1 cellular context compared by ENCODE assay signal in genomic region chr15:75202251-75203016, GRCh38.
TF ChIP-seq lines count a peak whose summit lies in the region.

No MANE protein-coding gene starts in this region.

TF ChIP-seq in K562, 482 proteins besides CTCF, POLR2A, EP300 and RAD21 (continued from another document and continues in another):
- TF ChIP-seq, protein P1, sequence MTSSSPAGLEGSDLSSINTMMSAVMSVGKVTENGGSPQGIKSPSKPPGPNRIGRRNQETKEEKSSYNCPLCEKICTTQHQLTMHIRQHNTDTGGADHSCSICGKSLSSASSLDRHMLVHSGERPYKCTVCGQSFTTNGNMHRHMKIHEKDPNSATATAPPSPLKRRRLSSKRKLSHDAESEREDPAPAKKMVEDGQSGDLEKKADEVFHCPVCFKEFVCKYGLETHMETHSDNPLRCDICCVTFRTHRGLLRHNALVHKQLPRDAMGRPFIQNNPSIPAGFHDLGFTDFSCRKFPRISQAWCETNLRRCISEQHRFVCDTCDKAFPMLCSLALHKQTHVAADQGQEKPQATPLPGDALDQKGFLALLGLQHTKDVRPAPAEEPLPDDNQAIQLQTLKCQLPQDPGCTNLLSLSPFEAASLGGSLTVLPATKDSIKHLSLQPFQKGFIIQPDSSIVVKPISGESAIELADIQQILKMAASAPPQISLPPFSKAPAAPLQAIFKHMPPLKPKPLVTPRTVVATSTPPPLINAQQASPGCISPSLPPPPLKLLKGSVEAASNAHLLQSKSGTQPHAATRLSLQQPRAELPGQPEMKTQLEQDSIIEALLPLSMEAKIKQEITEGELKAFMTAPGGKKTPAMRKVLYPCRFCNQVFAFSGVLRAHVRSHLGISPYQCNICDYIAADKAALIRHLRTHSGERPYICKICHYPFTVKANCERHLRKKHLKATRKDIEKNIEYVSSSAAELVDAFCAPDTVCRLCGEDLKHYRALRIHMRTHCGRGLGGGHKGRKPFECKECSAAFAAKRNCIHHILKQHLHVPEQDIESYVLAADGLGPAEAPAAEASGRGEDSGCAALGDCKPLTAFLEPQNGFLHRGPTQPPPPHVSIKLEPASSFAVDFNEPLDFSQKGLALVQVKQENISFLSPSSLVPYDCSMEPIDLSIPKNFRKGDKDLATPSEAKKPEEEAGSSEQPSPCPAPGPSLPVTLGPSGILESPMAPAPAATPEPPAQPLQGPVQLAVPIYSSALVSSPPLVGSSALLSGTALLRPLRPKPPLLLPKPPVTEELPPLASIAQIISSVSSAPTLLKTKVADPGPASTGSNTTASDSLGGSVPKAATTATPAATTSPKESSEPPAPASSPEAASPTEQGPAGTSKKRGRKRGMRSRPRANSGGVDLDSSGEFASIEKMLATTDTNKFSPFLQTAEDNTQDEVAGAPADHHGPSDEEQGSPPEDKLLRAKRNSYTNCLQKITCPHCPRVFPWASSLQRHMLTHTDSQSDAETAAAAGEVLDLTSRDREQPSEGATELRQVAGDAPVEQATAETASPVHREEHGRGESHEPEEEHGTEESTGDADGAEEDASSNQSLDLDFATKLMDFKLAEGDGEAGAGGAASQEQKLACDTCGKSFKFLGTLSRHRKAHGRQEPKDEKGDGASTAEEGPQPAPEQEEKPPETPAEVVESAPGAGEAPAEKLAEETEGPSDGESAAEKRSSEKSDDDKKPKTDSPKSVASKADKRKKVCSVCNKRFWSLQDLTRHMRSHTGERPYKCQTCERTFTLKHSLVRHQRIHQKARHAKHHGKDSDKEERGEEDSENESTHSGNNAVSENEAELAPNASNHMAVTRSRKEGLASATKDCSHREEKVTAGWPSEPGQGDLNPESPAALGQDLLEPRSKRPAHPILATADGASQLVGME (CRISPR knock-in tag; IDR thresholded peaks at IDR 0.05) = no peak
- peak; percentile 99 for TF ChIP-seq BHLHE40 (IDR thresholded peaks at IDR 0.05; ENCODE audit: low read length)
- no peak for TF ChIP-seq CHCHD3 (CRISPR knock-in tag; IDR thresholded peaks at IDR 0.05)
- TF ChIP-seq MBD1 (CRISPR knock-in tag; IDR thresholded peaks at IDR 0.05) = no peak
- TF ChIP-seq NCOA6 (IDR thresholded peaks at IDR 0.05) = no peak
- no peak for TF ChIP-seq HDAC8 (tag; IDR thresholded peaks at IDR 0.05)
- peak; percentile 49; the same call in 1 of the 2 replicates for TF ChIP-seq ELF2 (CRISPR knock-in tag; IDR thresholded peaks at IDR 0.05)
- no peak for TF ChIP-seq POU5F1 (IDR thresholded peaks at IDR 0.05; ENCODE audit: borderline replicate concordance, low read depth, low read length, partially characterized antibody)
- no peak for TF ChIP-seq ZNF23 (CRISPR knock-in tag; IDR thresholded peaks at IDR 0.05)
- no peak for TF ChIP-seq NFRKB (IDR thresholded peaks at IDR 0.05; ENCODE audit: low read depth)
- no peak for TF ChIP-seq ZSCAN29 (IDR thresholded peaks at IDR 0.05)
- TF ChIP-seq, protein P2, sequence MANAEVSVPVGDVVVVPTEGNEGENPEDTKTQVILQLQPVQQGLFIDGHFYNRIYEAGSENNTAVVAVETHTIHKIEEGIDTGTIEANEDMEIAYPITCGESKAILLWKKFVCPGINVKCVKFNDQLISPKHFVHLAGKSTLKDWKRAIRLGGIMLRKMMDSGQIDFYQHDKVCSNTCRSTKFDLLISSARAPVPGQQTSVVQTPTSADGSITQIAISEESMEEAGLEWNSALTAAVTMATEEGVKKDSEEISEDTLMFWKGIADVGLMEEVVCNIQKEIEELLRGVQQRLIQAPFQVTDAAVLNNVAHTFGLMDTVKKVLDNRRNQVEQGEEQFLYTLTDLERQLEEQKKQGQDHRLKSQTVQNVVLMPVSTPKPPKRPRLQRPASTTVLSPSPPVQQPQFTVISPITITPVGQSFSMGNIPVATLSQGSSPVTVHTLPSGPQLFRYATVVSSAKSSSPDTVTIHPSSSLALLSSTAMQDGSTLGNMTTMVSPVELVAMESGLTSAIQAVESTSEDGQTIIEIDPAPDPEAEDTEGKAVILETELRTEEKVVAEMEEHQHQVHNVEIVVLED (CRISPR knock-in tag; IDR thresholded peaks at IDR 0.05) = peak; percentile 67
- TF ChIP-seq HOXB6 (CRISPR knock-in tag; IDR thresholded peaks at IDR 0.05; ENCODE audit: borderline replicate concordance) = no peak
- peak; percentile 83 for TF ChIP-seq MYC (IDR thresholded peaks at IDR 0.05; ENCODE audit: low read depth, low read length)
- TF ChIP-seq MYC (CRISPR knock-in tag; IDR thresholded peaks at IDR 0.05; ENCODE audit: borderline replicate concordance, low read depth) = no peak
- peak; percentile 85; the same call in 1 of the 2 replicates for TF ChIP-seq CBFB (CRISPR knock-in tag; IDR thresholded peaks at IDR 0.05)
- TF ChIP-seq E2F3 (CRISPR knock-in tag; IDR thresholded peaks at IDR 0.05) = no peak
- no peak for TF ChIP-seq ZNF76 (CRISPR knock-in tag; IDR thresholded peaks at IDR 0.05; ENCODE audit: borderline replicate concordance)
- peak; percentile 66 for TF ChIP-seq CHD1 (IDR thresholded peaks at IDR 0.05; ENCODE audit: low read length)
- TF ChIP-seq EZH2 (IDR thresholded peaks at IDR 0.05; ENCODE audit: borderline replicate concordance, low read depth, low read length) = no peak
- TF ChIP-seq, protein P3, sequence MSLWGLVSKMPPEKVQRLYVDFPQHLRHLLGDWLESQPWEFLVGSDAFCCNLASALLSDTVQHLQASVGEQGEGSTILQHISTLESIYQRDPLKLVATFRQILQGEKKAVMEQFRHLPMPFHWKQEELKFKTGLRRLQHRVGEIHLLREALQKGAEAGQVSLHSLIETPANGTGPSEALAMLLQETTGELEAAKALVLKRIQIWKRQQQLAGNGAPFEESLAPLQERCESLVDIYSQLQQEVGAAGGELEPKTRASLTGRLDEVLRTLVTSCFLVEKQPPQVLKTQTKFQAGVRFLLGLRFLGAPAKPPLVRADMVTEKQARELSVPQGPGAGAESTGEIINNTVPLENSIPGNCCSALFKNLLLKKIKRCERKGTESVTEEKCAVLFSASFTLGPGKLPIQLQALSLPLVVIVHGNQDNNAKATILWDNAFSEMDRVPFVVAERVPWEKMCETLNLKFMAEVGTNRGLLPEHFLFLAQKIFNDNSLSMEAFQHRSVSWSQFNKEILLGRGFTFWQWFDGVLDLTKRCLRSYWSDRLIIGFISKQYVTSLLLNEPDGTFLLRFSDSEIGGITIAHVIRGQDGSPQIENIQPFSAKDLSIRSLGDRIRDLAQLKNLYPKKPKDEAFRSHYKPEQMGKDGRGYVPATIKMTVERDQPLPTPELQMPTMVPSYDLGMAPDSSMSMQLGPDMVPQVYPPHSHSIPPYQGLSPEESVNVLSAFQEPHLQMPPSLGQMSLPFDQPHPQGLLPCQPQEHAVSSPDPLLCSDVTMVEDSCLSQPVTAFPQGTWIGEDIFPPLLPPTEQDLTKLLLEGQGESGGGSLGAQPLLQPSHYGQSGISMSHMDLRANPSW (CRISPR knock-in tag; IDR thresholded peaks at IDR 0.05) = peak; percentile 33; the same call in 1 of the 2 replicates
- TF ChIP-seq KLF16 (IDR thresholded peaks at IDR 0.05) = no peak
- peak; percentile 38; the same call in 1 of the 2 replicates for TF ChIP-seq RB1 (IDR thresholded peaks at IDR 0.05; ENCODE audit: low read depth)
- TF ChIP-seq ZNF395 (CRISPR knock-in tag; IDR thresholded peaks at IDR 0.05) = no peak
- no peak for TF ChIP-seq NR2C2 (CRISPR knock-in tag; IDR thresholded peaks at IDR 0.05)
- TF ChIP-seq NR2C2 (tag; IDR thresholded peaks at IDR 0.05) = no peak
- TF ChIP-seq FOXK2 (conservative IDR thresholded peaks at IDR 0.05 in 1 of 2, IDR thresholded peaks at IDR 0.05 in 1 of 2; ENCODE audit: low read depth in 2 of 2) = peak in 1 of 2 experiments; percentile 67; a peak in 1 of 4 replicates
- no peak for TF ChIP-seq ZNF316 (IDR thresholded peaks at IDR 0.05)
- TF ChIP-seq ZNF707 (CRISPR knock-in tag; conservative IDR thresholded peaks at IDR 0.05) = no peak
- TF ChIP-seq, protein P4, sequence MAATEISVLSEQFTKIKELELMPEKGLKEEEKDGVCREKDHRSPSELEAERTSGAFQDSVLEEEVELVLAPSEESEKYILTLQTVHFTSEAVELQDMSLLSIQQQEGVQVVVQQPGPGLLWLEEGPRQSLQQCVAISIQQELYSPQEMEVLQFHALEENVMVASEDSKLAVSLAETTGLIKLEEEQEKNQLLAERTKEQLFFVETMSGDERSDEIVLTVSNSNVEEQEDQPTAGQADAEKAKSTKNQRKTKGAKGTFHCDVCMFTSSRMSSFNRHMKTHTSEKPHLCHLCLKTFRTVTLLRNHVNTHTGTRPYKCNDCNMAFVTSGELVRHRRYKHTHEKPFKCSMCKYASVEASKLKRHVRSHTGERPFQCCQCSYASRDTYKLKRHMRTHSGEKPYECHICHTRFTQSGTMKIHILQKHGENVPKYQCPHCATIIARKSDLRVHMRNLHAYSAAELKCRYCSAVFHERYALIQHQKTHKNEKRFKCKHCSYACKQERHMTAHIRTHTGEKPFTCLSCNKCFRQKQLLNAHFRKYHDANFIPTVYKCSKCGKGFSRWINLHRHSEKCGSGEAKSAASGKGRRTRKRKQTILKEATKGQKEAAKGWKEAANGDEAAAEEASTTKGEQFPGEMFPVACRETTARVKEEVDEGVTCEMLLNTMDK (IDR thresholded peaks at IDR 0.05; ENCODE audit: borderline replicate concordance, insufficient read depth, low read depth, low read length, poor library complexity, severe bottlenecking) = no peak
- TF ChIP-seq, protein P5, sequence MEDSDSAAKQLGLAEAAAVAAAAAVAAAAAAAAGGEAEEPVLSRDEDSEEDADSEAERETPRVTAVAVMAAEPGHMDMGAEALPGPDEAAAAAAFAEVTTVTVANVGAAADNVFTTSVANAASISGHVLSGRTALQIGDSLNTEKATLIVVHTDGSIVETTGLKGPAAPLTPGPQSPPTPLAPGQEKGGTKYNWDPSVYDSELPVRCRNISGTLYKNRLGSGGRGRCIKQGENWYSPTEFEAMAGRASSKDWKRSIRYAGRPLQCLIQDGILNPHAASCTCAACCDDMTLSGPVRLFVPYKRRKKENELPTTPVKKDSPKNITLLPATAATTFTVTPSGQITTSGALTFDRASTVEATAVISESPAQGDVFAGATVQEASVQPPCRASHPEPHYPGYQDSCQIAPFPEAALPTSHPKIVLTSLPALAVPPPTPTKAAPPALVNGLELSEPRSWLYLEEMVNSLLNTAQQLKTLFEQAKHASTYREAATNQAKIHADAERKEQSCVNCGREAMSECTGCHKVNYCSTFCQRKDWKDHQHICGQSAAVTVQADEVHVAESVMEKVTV (CRISPR knock-in tag; IDR thresholded peaks at IDR 0.05) = no peak
- 0 out of 2 replicates have a peak, but pooled peaks have one; percentile 29 for TF ChIP-seq ZNF589 (CRISPR knock-in tag; IDR thresholded peaks at IDR 0.05; ENCODE audit: low read depth)
- TF ChIP-seq MTA3 (IDR thresholded peaks at IDR 0.05; ENCODE audit: borderline replicate concordance) = no peak
- TF ChIP-seq, protein P6, sequence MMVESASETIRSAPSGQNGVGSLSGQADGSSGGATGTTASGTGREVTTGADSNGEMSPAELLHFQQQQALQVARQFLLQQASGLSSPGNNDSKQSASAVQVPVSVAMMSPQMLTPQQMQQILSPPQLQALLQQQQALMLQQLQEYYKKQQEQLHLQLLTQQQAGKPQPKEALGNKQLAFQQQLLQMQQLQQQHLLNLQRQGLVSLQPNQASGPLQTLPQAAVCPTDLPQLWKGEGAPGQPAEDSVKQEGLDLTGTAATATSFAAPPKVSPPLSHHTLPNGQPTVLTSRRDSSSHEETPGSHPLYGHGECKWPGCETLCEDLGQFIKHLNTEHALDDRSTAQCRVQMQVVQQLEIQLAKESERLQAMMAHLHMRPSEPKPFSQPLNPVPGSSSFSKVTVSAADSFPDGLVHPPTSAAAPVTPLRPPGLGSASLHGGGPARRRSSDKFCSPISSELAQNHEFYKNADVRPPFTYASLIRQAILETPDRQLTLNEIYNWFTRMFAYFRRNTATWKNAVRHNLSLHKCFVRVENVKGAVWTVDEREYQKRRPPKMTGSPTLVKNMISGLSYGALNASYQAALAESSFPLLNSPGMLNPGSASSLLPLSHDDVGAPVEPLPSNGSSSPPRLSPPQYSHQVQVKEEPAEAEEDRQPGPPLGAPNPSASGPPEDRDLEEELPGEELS (CRISPR knock-in tag; IDR thresholded peaks at IDR 0.05; ENCODE audit: borderline replicate concordance) = no peak; the same call in 1 of the 2 replicates
- TF ChIP-seq PATZ1 (CRISPR knock-in tag; IDR thresholded peaks at IDR 0.05; ENCODE audit: borderline replicate concordance) = no peak
- peak; percentile 35; the same call in 1 of the 2 replicates for TF ChIP-seq NR3C1 (CRISPR knock-in tag; IDR thresholded peaks at IDR 0.05)
- no peak for TF ChIP-seq PRPF4 (IDR thresholded peaks at IDR 0.05; ENCODE audit: insufficient read depth, low read depth, low read length, poor library complexity, severe bottlenecking)
- TF ChIP-seq SREBF1 (IDR thresholded peaks at IDR 0.05; ENCODE audit: borderline replicate concordance, low read depth, low read length) = no peak
